1 cellular context compared by ENCODE assay signal in the genomic region with DNA sequence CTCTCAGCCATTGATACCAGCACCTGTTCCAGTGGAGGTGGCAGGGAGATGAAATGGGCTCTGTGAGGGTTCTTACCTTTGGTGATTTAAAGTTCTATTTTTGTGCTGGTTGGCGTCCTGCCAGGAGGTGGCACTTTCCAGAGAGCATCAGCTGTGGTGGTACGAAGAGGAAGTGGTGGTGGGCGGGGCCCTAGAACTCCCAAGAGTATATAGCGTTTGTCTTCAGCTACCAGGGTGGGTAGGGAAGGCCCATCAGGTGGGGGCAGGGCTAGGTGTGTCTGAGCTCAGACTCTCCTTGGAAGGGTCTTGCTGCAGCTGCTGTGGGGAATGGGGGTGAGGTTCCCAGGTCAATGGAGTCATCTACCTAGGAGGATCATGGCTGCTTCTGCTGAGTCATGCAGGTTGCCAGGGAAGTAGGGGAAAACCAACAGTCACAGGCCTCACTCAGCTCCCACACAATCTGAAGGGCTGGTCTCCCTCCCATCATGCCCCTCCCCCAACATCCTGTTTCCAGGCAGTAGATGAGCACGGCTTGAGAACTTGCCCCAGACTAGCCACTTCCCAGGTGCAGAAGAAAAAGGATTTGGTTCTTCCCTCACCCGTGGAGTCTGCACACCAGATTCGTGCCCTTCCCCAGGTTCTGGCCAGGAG.
TF ChIP-seq lines count a peak whose summit lies in the region.

No MANE protein-coding gene starts in this region.

TF ChIP-seq in HepG2, 621 proteins besides CTCF, POLR2A, EP300 and RAD21 (continued from another document):
- TF ChIP-seq, protein P1, sequence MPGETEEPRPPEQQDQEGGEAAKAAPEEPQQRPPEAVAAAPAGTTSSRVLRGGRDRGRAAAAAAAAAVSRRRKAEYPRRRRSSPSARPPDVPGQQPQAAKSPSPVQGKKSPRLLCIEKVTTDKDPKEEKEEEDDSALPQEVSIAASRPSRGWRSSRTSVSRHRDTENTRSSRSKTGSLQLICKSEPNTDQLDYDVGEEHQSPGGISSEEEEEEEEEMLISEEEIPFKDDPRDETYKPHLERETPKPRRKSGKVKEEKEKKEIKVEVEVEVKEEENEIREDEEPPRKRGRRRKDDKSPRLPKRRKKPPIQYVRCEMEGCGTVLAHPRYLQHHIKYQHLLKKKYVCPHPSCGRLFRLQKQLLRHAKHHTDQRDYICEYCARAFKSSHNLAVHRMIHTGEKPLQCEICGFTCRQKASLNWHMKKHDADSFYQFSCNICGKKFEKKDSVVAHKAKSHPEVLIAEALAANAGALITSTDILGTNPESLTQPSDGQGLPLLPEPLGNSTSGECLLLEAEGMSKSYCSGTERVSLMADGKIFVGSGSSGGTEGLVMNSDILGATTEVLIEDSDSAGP (CRISPR knock-in tag; IDR thresholded peaks at IDR 0.05; ENCODE audit: borderline replicate concordance) = no peak
- TF ChIP-seq ZNF790 (CRISPR knock-in tag; IDR thresholded peaks at IDR 0.05; ENCODE audit: borderline replicate concordance) (no peak), ZNF747 (CRISPR knock-in tag; IDR thresholded peaks at IDR 0.05; ENCODE audit: borderline replicate concordance) (no peak), ZFP82 (CRISPR knock-in tag; IDR thresholded peaks at IDR 0.05; ENCODE audit: borderline replicate concordance) (no peak), POLR2AphosphoS2 (IDR thresholded peaks at IDR 0.05; ENCODE audit: low read depth, low read length) (no peak), RBM39 (IDR thresholded peaks at IDR 0.05; ENCODE audit: low read depth, low read length, poor library complexity, severe bottlenecking) (no peak)
- TF ChIP-seq, protein P2, sequence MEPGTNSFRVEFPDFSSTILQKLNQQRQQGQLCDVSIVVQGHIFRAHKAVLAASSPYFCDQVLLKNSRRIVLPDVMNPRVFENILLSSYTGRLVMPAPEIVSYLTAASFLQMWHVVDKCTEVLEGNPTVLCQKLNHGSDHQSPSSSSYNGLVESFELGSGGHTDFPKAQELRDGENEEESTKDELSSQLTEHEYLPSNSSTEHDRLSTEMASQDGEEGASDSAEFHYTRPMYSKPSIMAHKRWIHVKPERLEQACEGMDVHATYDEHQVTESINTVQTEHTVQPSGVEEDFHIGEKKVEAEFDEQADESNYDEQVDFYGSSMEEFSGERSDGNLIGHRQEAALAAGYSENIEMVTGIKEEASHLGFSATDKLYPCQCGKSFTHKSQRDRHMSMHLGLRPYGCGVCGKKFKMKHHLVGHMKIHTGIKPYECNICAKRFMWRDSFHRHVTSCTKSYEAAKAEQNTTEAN (CRISPR knock-in tag; conservative IDR thresholded peaks at IDR 0.05) = no peak
